In genomic region chr15:37636736-37637135, GRCh38 we compare ENCODE assay signal across 20 cellular contexts.
A peak's percentile ranks its signal among the peaks of the same experiment; 100 is the strongest.
DNase-seq lines count a peak whose midpoint lies in the region; ATAC-seq, FAIRE-seq and TF ChIP-seq lines count a peak whose summit lies in the region.
"Had no signal": no experiment of that assay in that cellular context is flagged by ENCODE, and none has a peak within 500 bp of the region (broad histone marks: within the 10 kb centered on the region; RNA-seq: fewer than 3 reads in every experiment).

No MANE protein-coding gene starts in this region.

- H2AFZ ChIP-seq in IMR-90 (replicated peaks; ENCODE audit: low read length, poor library complexity), result no peak overlapping the region
- no peak overlapping the region for H2AFZ ChIP-seq in K562 (ENCODE audit: low read depth, low read length)

- H3K56ac ChIP-seq in IMR-90 (ENCODE audit: extremely low read depth, insufficient read depth, low read length), result no peak overlapping the region

- TF ChIP-seq POLR2A in A549 (IDR thresholded peaks at IDR 0.05; ENCODE audit: low read length) (no peak), IMR-90 (IDR thresholded peaks at IDR 0.05; ENCODE audit: low read depth, low read length) (no peak), K562 (conservative IDR thresholded peaks at IDR 0.05) (no peak)

- no peak overlapping the region for H4K8ac ChIP-seq in IMR-90 (ENCODE audit: low read depth in 2 of 2, low read length in 2 of 2)

- CTCF ChIA-PET in A549 (lab: Yijun Ruan, JAX), result no interaction called here
- CTCF ChIA-PET in IMR-90 (lab: Yijun Ruan, JAX), result no interaction called here
- CTCF ChIA-PET in K562 (lab: Yijun Ruan, JAX; ENCODE audit: low intra/inter-chr PET ratio), result no interaction called here

- TF ChIP-seq RAD21 in A549 (conservative IDR thresholded peaks at IDR 0.05 in 1 of 2, IDR thresholded peaks at IDR 0.05 in 1 of 2) (no peak), IMR-90 (IDR thresholded peaks at IDR 0.05; ENCODE audit: low read length) (no peak), K562 (CRISPR knock-in tag; conservative IDR thresholded peaks at IDR 0.05 in 1 of 2, IDR thresholded peaks at IDR 0.05 in 1 of 2) (no peak)

- H3K4me3 ChIP-seq in A549, result no peak overlapping the region
- no peak overlapping the region for H3K4me3 ChIP-seq in IMR-90 (ENCODE audit: insufficient read depth, low read depth, low read length)
- no peak overlapping the region for H3K4me3 ChIP-seq in K562
- H3K4me3 ChIP-seq: BLaER1 treated with 17β-estradiol and CSF1 and Interleukin-3, amounts not matched to agents 10 nM and 100 nM had no signal

- H3K9me1 ChIP-seq in IMR-90 (ENCODE audit: insufficient read depth, low read length) (no peaks in the 10 kb centered on the region), K562 (ENCODE audit: control insufficient read depth, insufficient read depth, low read length) (no peaks in the 10 kb centered on the region)

- TF ChIP-seq EP300 in A549 (IDR thresholded peaks at IDR 0.05) (no peak), K562 (IDR thresholded peaks at IDR 0.05; ENCODE audit: low read length) (no peak)

- no peaks in the 10 kb centered on the region for H3K79me1 ChIP-seq in IMR-90 (ENCODE audit: low read depth in 1 of 2, low read length in 2 of 2)

- TF ChIP-seq CTCF in A549 (IDR thresholded peaks at IDR 0.05) (no peak), IMR-90 (conservative IDR thresholded peaks at IDR 0.05; ENCODE audit: low read depth, low read length) (no peak), K562 (IDR thresholded peaks at IDR 0.05 in 2 of 3, conservative IDR thresholded peaks at IDR 0.05 in 1 of 3; ENCODE audit: insufficient read depth in 2 of 3, low read depth in 1 of 3, low read length in 3 of 3) (no peak)

- DNase-seq in A549 (ENCODE audit: low read depth in 1 of 2, low spot score in 1 of 2), result no peak
- DNase-seq in IMR-90, result no peak
- DNase-seq in K562 (ENCODE audit: extremely low read depth in 1 of 4, low spot score in 3 of 4), result no peak
- DNase-seq in superior temporal gyrus (ENCODE audit: extremely low spot score), result no peak
- DNase-seq in RCC 7860 (ENCODE audit: low spot score), result no peak
- DNase-seq: 8988T; AML-193; Caco-2; Calu3; CD4-positive, alpha-beta T cell; CD8-positive, alpha-beta T cell; DMS79 treated with DMSO at 0.1 percent for 48 hours; GF-D8 had no signal

- no peak overlapping the region for H3K4me2 ChIP-seq in A549
- H3K4me2 ChIP-seq in IMR-90 (ENCODE audit: low read depth, low read length), result no peak overlapping the region
- no peak overlapping the region for H3K4me2 ChIP-seq in K562 (ENCODE audit: insufficient read depth, low read length)
- H3K4me2 ChIP-seq: BLaER1 treated with 17β-estradiol and CSF1 and Interleukin-3, amounts not matched to agents 10 nM and 100 nM had no signal

- in situ Hi-C loops in IMR-90 (cut with MboI; ENCODE audit: low sequenced_read_pairs) (no loop called here), K562 (cut with MboI) (no loop called here)

- 0% methylated on average over 1 of the region's 1 CpG for WGBS in A549 (ENCODE audit: missing lambda C conversion rate)
- no CpG with 5 or more reads among the region's 1 CpG for WGBS in IMR-90 (ENCODE audit: extremely low coverage in 2 of 2, insufficient read length in 1 of 2), 2 experiments
- 0% methylated on average over 1 of the region's 1 CpG for WGBS in K562 (ENCODE audit: insufficient coverage, low coverage, missing lambda C conversion rate)

- BruUV-seq in IMR-90 (replicated peaks; lab: Mats Ljungman, UMichigan), result no TSS peak
- no TSS peak for BruUV-seq in K562 (replicated peaks; lab: Mats Ljungman, UMichigan)

- intact Hi-C loops in IMR-90 (cut with micrococcal nuclease), result no loop called here
- intact Hi-C loops in K562 (cut with micrococcal nuclease), result no loop called here

- H4K20me1 ChIP-seq in IMR-90 (ENCODE audit: insufficient read depth, low read length) (no peaks in the 10 kb centered on the region), K562 (replicated peaks; ENCODE audit: control insufficient read depth, insufficient read depth, low read length) (no peaks in the 10 kb centered on the region)
- H4K20me1 ChIP-seq: BLaER1 treated with 17β-estradiol and CSF1 and Interleukin-3, amounts not matched to agents 10 nM and 100 nM had no signal

- no peak overlapping the region for H2BK5ac ChIP-seq in IMR-90 (ENCODE audit: low read depth, low read length, poor library complexity, severe bottlenecking)

- H2BK20ac ChIP-seq in IMR-90 (ENCODE audit: low read depth, low read length), result no peak overlapping the region

- ATAC-seq in A549, result no peak
- ATAC-seq in IMR-90 (ENCODE audit: low read depth), result no peak
- no peak for ATAC-seq in K562
- ATAC-seq: CD8-positive, alpha-beta T cell had no signal

- no peaks in the 10 kb centered on the region for H3K9me3 ChIP-seq in A549
- no peaks in the 10 kb centered on the region for H3K9me3 ChIP-seq in IMR-90 (ENCODE audit: control insufficient read depth, insufficient read depth, low read length)
- H3K9me3 ChIP-seq in K562 (replicated peaks; ENCODE audit: control insufficient read depth, insufficient read depth, low read depth, low read length), result no peaks in the 10 kb centered on the region
- H3K9me3 ChIP-seq: BLaER1 treated with 17β-estradiol and CSF1 and Interleukin-3, amounts not matched to agents 10 nM and 100 nM; Caco-2 had no signal

- H3K27ac ChIP-seq in A549 (no peak overlapping the region), IMR-90 (ENCODE audit: insufficient read depth, low read length) (no peak overlapping the region), K562 (ENCODE audit: extremely low read depth, low read depth, low read length) (no peak overlapping the region)
- H3K27ac ChIP-seq: BLaER1 treated with 17β-estradiol and CSF1 and Interleukin-3, amounts not matched to agents 10 nM and 100 nM; C4-2B had no signal

- no peaks in the 10 kb centered on the region for H3K36me3 ChIP-seq in IMR-90 (ENCODE audit: control insufficient read depth, insufficient read depth, low read length)
- H3K36me3 ChIP-seq in K562 (ENCODE audit: control insufficient read depth, insufficient read depth, low read length), result no peaks in the 10 kb centered on the region
- H3K36me3 ChIP-seq: BLaER1 treated with 17β-estradiol and CSF1 and Interleukin-3, amounts not matched to agents 10 nM and 100 nM had no signal

- H3K27me3 ChIP-seq in IMR-90 (ENCODE audit: control insufficient read depth, insufficient read depth, low read length) (no peaks in the 10 kb centered on the region), K562 (ENCODE audit: control insufficient read depth in 2 of 2, insufficient read depth in 2 of 2, low read length in 2 of 2) (no peaks in the 10 kb centered on the region)
- H3K27me3 ChIP-seq: BLaER1 treated with 17β-estradiol and CSF1 and Interleukin-3, amounts not matched to agents 10 nM and 100 nM had no signal

- dilution Hi-C loops in IMR-90 (cut with HindIII; ENCODE audit: low sequenced_read_pairs, unreplicated experiment), result no loop called here

- H3K79me2 ChIP-seq in K562 (ENCODE audit: control insufficient read depth, insufficient read depth, low read length), result no peaks in the 10 kb centered on the region

- no peak for FAIRE-seq in A549 (lab: Jason Lieb, UNC)
- FAIRE-seq in K562 (lab: Jason Lieb, UNC), result no peak
- FAIRE-seq in RCC 7860 (lab: Jason Lieb, UNC), result no peak
- FAIRE-seq: A204.1, D721Med, G401.6, GM12891, GM19239 had no signal

- H4K91ac ChIP-seq in IMR-90 (ENCODE audit: insufficient read depth, low read depth, low read length), result no peak overlapping the region

- POLR2A ChIA-PET in A549 (lab: Yijun Ruan, JAX) (no interaction called here), IMR-90 (lab: Charles Lee; ENCODE audit: unreplicated experiment) (no interaction called here), K562 (lab: Yijun Ruan, JAX) (no interaction called here)

- no peak overlapping the region for H2AK5ac ChIP-seq in IMR-90 (ENCODE audit: low read depth, low read length)

- no peaks in the 10 kb centered on the region for H3K4me1 ChIP-seq in A549
- H3K4me1 ChIP-seq in IMR-90 (ENCODE audit: control insufficient read depth, insufficient read depth, low read length), result no peaks in the 10 kb centered on the region
- H3K4me1 ChIP-seq in K562 (replicated peaks in 1 of 2; ENCODE audit: control insufficient read depth in 2 of 2, insufficient read depth in 2 of 2, low read length in 2 of 2), result no peaks in the 10 kb centered on the region
- H3K4me1 ChIP-seq: BLaER1 treated with 17β-estradiol and CSF1 and Interleukin-3, amounts not matched to agents 10 nM and 100 nM; Caco-2 had no signal

- no peak overlapping the region for H4K5ac ChIP-seq in IMR-90 (ENCODE audit: low read depth, low read length)

- no peak overlapping the region for H3K18ac ChIP-seq in IMR-90 (ENCODE audit: low read depth, low read length)

- no peak overlapping the region for H2AK9ac ChIP-seq in IMR-90 (replicated peaks; ENCODE audit: low read depth, low read length, poor library complexity)

- H3K14ac ChIP-seq in IMR-90 (replicated peaks; ENCODE audit: low read depth, low read length), result no peak overlapping the region

- no peak overlapping the region for H3K23ac ChIP-seq in IMR-90 (ENCODE audit: low read depth, low read length)

- H2BK15ac ChIP-seq in IMR-90 (ENCODE audit: low read depth, low read length), result no peak overlapping the region

- H3K4ac ChIP-seq in IMR-90 (ENCODE audit: low read depth, low read length), result no peak overlapping the region

- H3K9ac ChIP-seq in IMR-90 (ENCODE audit: low read depth, low read length) (no peak overlapping the region), K562 (ENCODE audit: insufficient read depth in 1 of 2, low read depth in 2 of 2, low read length in 2 of 2) (no peak overlapping the region)
- H3K9ac ChIP-seq: BLaER1 treated with 17β-estradiol and CSF1 and Interleukin-3, amounts not matched to agents 10 nM and 100 nM had no signal

- no peak overlapping the region for H2BK120ac ChIP-seq in IMR-90 (ENCODE audit: low read depth, low read length)

TF ChIP-seq in A549, 52 proteins besides CTCF, POLR2A, EP300 and RAD21:
- TF ChIP-seq MAFK (IDR thresholded peaks at IDR 0.05; ENCODE audit: partially characterized antibody), result peak; percentile 74
- no peak for TF ChIP-seq GATA3 (IDR thresholded peaks at IDR 0.05; ENCODE audit: borderline replicate concordance)

TF ChIP-seq in IMR-90, 13 proteins besides CTCF, POLR2A, EP300 and RAD21:
- no peak for TF ChIP-seq RCOR1 (IDR thresholded peaks at IDR 0.05; ENCODE audit: insufficient replicate concordance, low read length)
- TF ChIP-seq MAFK (IDR thresholded peaks at IDR 0.05; ENCODE audit: low read depth, low read length), result peak; percentile 86

TF ChIP-seq in K562, 482 proteins besides CTCF, POLR2A, EP300 and RAD21 (continues in another document):
- TF ChIP-seq ZNF316 (IDR thresholded peaks at IDR 0.05), result peak; percentile 66
- TF ChIP-seq CBFA2T3 (IDR thresholded peaks at IDR 0.05), result no peak
- peak; percentile 35; the same call in 1 of the 2 replicates for TF ChIP-seq MAFF (IDR thresholded peaks at IDR 0.05; ENCODE audit: low read length)
- peak; percentile 38; the same call in 1 of the 2 replicates for TF ChIP-seq C11orf30 (IDR thresholded peaks at IDR 0.05; ENCODE audit: low read depth)

Comparison
In these comparisons a context has a peak if more than half of its experiments do, and no peak if none do; other contexts are left out.
1. Of the 35 proteins assayed by ChIP-seq in both K562 and A549: peak only in K562: none; only in A549: MAFK; in both: none; in neither: 34.